18 cellular contexts compared by ENCODE assay signal in genomic region chr10:110200518-110200917, GRCh38. TPM values are rescaled to one million over a fixed set of nuclear protein-coding genes. Genes with fewer than 3 reads are reported as not detected.
DNase-seq lines count a peak whose midpoint lies in the region; ATAC-seq, FAIRE-seq and TF ChIP-seq lines count a peak whose summit lies in the region.
"Had no signal": no experiment of that assay in that cellular context is flagged by ENCODE, and none has a peak within 500 bp of the region (broad histone marks: within the 10 kb centered on the region; RNA-seq: fewer than 3 reads in every experiment).

No MANE protein-coding gene starts in this region.

- no peak for TF ChIP-seq RAD21 in K562 (CRISPR knock-in tag; conservative IDR thresholded peaks at IDR 0.05 in 1 of 2, IDR thresholded peaks at IDR 0.05 in 1 of 2)

- no peak for TF ChIP-seq POLR2A in K562 (conservative IDR thresholded peaks at IDR 0.05)

- DNase-seq in NOMO-1 treated with dmso at 0.1 percent for 144 hours (lab: John Stamatoyannopoulos, UW; ENCODE audit: unreplicated experiment), result peak; percentile 9
- no peak for DNase-seq in K562 (ENCODE audit: extremely low read depth in 1 of 4, low spot score in 3 of 4)
- DNase-seq in WERI-Rb-1, result no peak
- DNase-seq in activated naive CD4-positive, alpha-beta T cell treated with anti-CD3 and anti-CD28 coated beads, Interleukin-2, amount 10 ng/mL, durations not matched to agents 7 days and 5 days, result no peak
- no peak for DNase-seq in NCI-H748 (lab: John Stamatoyannopoulos, UW; ENCODE audit: unreplicated experiment)
- DNase-seq: CD4-positive, CD25-positive, alpha-beta regulatory T cell; EL; H9; NCI-H1092 treated with DMSO at 0.1 percent for 48 hours; NCI-H2081 treated with DMSO at 0.1 percent for 48 hours; NCI-H510A treated with DMSO at 0.1 percent for 48 hours; PC-9; T-cell had no signal

- BruUV-seq in K562 (replicated peaks; lab: Mats Ljungman, UMichigan), result no TSS peak

- no peak for FAIRE-seq in K562 (lab: Jason Lieb, UNC)
- FAIRE-seq: A549, HTR-8/SVneo had no signal

- ATAC-seq in K562 (no peak), HG03571 (IDR thresholded peaks at IDR 0.05; ENCODE audit: unreplicated experiment) (no peak)
- ATAC-seq: A549, T-cell had no signal

- no peaks in the 10 kb centered on the region for H3K79me2 ChIP-seq in KMS-11 (ENCODE audit: insufficient read depth, low read depth)
- no peaks in the 10 kb centered on the region for H3K79me2 ChIP-seq in K562 (ENCODE audit: control insufficient read depth, insufficient read depth, low read length)

- no peak for TF ChIP-seq CTCF in KMS-11 (conservative IDR thresholded peaks at IDR 0.05; ENCODE audit: low read depth, low read length)
- no peak for TF ChIP-seq CTCF in K562 (IDR thresholded peaks at IDR 0.05 in 2 of 3, conservative IDR thresholded peaks at IDR 0.05 in 1 of 3; ENCODE audit: insufficient read depth in 2 of 3, low read depth in 1 of 3, low read length in 3 of 3)
- no peak for TF ChIP-seq CTCF in WERI-Rb-1 (IDR thresholded peaks at IDR 0.05; ENCODE audit: low read depth, low read length)

- H3K27ac ChIP-seq in BLaER1 treated with 17β-estradiol and CSF1 and Interleukin-3, amounts not matched to agents 10 nM and 100 nM, result no peak overlapping the region
- no peak overlapping the region for H3K27ac ChIP-seq in KMS-11
- no peak overlapping the region for H3K27ac ChIP-seq in K562 (ENCODE audit: extremely low read depth, low read depth, low read length)
- H3K27ac ChIP-seq in WERI-Rb-1, result no peak overlapping the region
- H3K27ac ChIP-seq: A549, PC-9 had no signal

- no peaks in the 10 kb centered on the region for H3K9me3 Mint-ChIP-seq in activated naive CD4-positive, alpha-beta T cell treated with anti-CD3 and anti-CD28 coated beads, Interleukin-2, amount 10 ng/mL, durations not matched to agents 7 days and 5 days
- H3K9me3 Mint-ChIP-seq: CD4-positive, CD25-positive, alpha-beta regulatory T cell; H9; T-cell had no signal

- no peak overlapping the region for H3K4me3 Mint-ChIP-seq in activated naive CD4-positive, alpha-beta T cell treated with anti-CD3 and anti-CD28 coated beads, Interleukin-2, amount 10 ng/mL, durations not matched to agents 7 days and 5 days
- H3K4me3 Mint-ChIP-seq: CD4-positive, CD25-positive, alpha-beta regulatory T cell; H9; T-cell had no signal

- CTCF ChIA-PET in K562 (lab: Yijun Ruan, JAX; ENCODE audit: low intra/inter-chr PET ratio), result no interaction called here
- CTCF ChIA-PET in activated naive CD4-positive, alpha-beta T cell treated with anti-CD3 and anti-CD28 coated beads, Interleukin-2, amount 10 ng/mL, durations not matched to agents 7 days and 5 days (lab: Charles Lee), result interaction anchor here (2.0 kb wide), 1 partner anchor 79 kb away, joined by 5 read pairs; no protein-coding TSS in a partner anchor

- H3K36me3 ChIP-seq in BLaER1 treated with 17β-estradiol and CSF1 and Interleukin-3, amounts not matched to agents 10 nM and 100 nM, result no peaks in the 10 kb centered on the region
- no peaks in the 10 kb centered on the region for H3K36me3 ChIP-seq in KMS-11 (ENCODE audit: insufficient read depth)
- no peaks in the 10 kb centered on the region for H3K36me3 ChIP-seq in K562 (ENCODE audit: control insufficient read depth, insufficient read depth, low read length)
- H3K36me3 ChIP-seq in WERI-Rb-1, result no peaks in the 10 kb centered on the region

- H3K27ac Mint-ChIP-seq in activated naive CD4-positive, alpha-beta T cell treated with anti-CD3 and anti-CD28 coated beads, Interleukin-2, amount 10 ng/mL, durations not matched to agents 7 days and 5 days, result no peak overlapping the region
- H3K27ac Mint-ChIP-seq: CD4-positive, CD25-positive, alpha-beta regulatory T cell; H9; T-cell had no signal

- H3K4me2 ChIP-seq in BLaER1 treated with 17β-estradiol and CSF1 and Interleukin-3, amounts not matched to agents 10 nM and 100 nM, result peak overlapping the region in 7 of 11 experiments; percentile 2 to 40 (median 14); a peak in 7 of 22 replicates
- H3K4me2 ChIP-seq in KMS-11 (peak overlapping the region; percentile 55), K562 (ENCODE audit: insufficient read depth, low read length) (no peak overlapping the region)
- H3K4me2 ChIP-seq: A549, PC-9 had no signal

- H3K36me3 Mint-ChIP-seq in activated naive CD4-positive, alpha-beta T cell treated with anti-CD3 and anti-CD28 coated beads, Interleukin-2, amount 10 ng/mL, durations not matched to agents 7 days and 5 days, result no peaks in the 10 kb centered on the region
- H3K36me3 Mint-ChIP-seq: CD4-positive, CD25-positive, alpha-beta regulatory T cell; T-cell had no signal

- intact Hi-C loops in K562 (cut with micrococcal nuclease), result loop anchor here (10.0 kb wide), 1 partner anchor 196 kb away; the partner anchor contains the start of gene ADD3

- H2AFZ ChIP-seq in KMS-11 (ENCODE audit: low read depth) (no peak overlapping the region), K562 (ENCODE audit: low read depth, low read length) (no peak overlapping the region)
- H2AFZ ChIP-seq: PC-9 had no signal

- no peak for TF ChIP-seq EP300 in K562 (IDR thresholded peaks at IDR 0.05; ENCODE audit: low read length)

- H3K9ac ChIP-seq in BLaER1 treated with 17β-estradiol and CSF1 and Interleukin-3, amounts not matched to agents 10 nM and 100 nM, result no peak overlapping the region
- no peak overlapping the region for H3K9ac ChIP-seq in KMS-11
- no peak overlapping the region for H3K9ac ChIP-seq in K562 (ENCODE audit: insufficient read depth in 1 of 2, low read depth in 2 of 2, low read length in 2 of 2)

- H3K4me1 ChIP-seq in BLaER1 treated with 17β-estradiol and CSF1 and Interleukin-3, amounts not matched to agents 10 nM and 100 nM, result peaks cover 0 to 12% (median 8%) of the 10 kb centered on the region in 10 experiments; a peak in 10 of 20 replicates
- H3K4me1 ChIP-seq in KMS-11 (ENCODE audit: low read depth, poor library complexity, severe bottlenecking) (peaks cover 25% of the 10 kb centered on the region), K562 (replicated peaks in 1 of 2; ENCODE audit: control insufficient read depth in 2 of 2, insufficient read depth in 2 of 2, low read length in 2 of 2) (peaks cover 0 to 2% of the 10 kb centered on the region in 2 experiments; a peak in 2 of 5 replicates)

- in situ Hi-C loops in K562 (cut with MboI), result no loop called here

- no peak overlapping the region for H3K4me3 ChIP-seq in BLaER1 treated with 17β-estradiol and CSF1 and Interleukin-3, amounts not matched to agents 10 nM and 100 nM
- H3K4me3 ChIP-seq in KMS-11 (IDR thresholded peaks at IDR 0.05; ENCODE audit: insufficient read depth, low read depth, low read length) (no peak overlapping the region), K562 (no peak overlapping the region), WERI-Rb-1 (ENCODE audit: low read depth, low read length) (no peak overlapping the region)
- H3K4me3 ChIP-seq: A549, PC-9 had no signal

- H4K20me1 ChIP-seq in BLaER1 treated with 17β-estradiol and CSF1 and Interleukin-3, amounts not matched to agents 10 nM and 100 nM, result no peaks in the 10 kb centered on the region
- no peaks in the 10 kb centered on the region for H4K20me1 ChIP-seq in KMS-11 (ENCODE audit: insufficient read depth)
- no peaks in the 10 kb centered on the region for H4K20me1 ChIP-seq in K562 (replicated peaks; ENCODE audit: control insufficient read depth, insufficient read depth, low read length)

- no peaks in the 10 kb centered on the region for H3K9me3 ChIP-seq in BLaER1 treated with 17β-estradiol and CSF1 and Interleukin-3, amounts not matched to agents 10 nM and 100 nM (replicated peaks in 1 of 11)
- H3K9me3 ChIP-seq in K562 (replicated peaks; ENCODE audit: control insufficient read depth, insufficient read depth, low read depth, low read length) (no peaks in the 10 kb centered on the region), WERI-Rb-1 (ENCODE audit: severe bottlenecking) (no peaks in the 10 kb centered on the region)
- H3K9me3 ChIP-seq: A549 had no signal

- H3K9me1 ChIP-seq in K562 (ENCODE audit: control insufficient read depth, insufficient read depth, low read length), result no peaks in the 10 kb centered on the region

- POLR2A ChIA-PET in K562 (lab: Yijun Ruan, JAX), result no interaction called here

- no peaks in the 10 kb centered on the region for H3K27me3 ChIP-seq in BLaER1 treated with 17β-estradiol and CSF1 and Interleukin-3, amounts not matched to agents 10 nM and 100 nM
- H3K27me3 ChIP-seq in KMS-11 (ENCODE audit: insufficient read depth, low read depth) (no peaks in the 10 kb centered on the region), K562 (ENCODE audit: control insufficient read depth in 2 of 2, insufficient read depth in 2 of 2, low read length in 2 of 2) (no peaks in the 10 kb centered on the region), WERI-Rb-1 (ENCODE audit: insufficient read depth, low read depth, severe bottlenecking) (no peaks in the 10 kb centered on the region)

- peaks cover 8% of the 10 kb centered on the region for H3K4me1 Mint-ChIP-seq in activated naive CD4-positive, alpha-beta T cell treated with anti-CD3 and anti-CD28 coated beads, Interleukin-2, amount 10 ng/mL, durations not matched to agents 7 days and 5 days
- H3K4me1 Mint-ChIP-seq: CD4-positive, CD25-positive, alpha-beta regulatory T cell; T-cell had no signal

- peaks cover 60% of the 10 kb centered on the region for H3K27me3 Mint-ChIP-seq in activated naive CD4-positive, alpha-beta T cell treated with anti-CD3 and anti-CD28 coated beads, Interleukin-2, amount 10 ng/mL, durations not matched to agents 7 days and 5 days

- WGBS in K562 (ENCODE audit: insufficient coverage, low coverage, missing lambda C conversion rate), result 31% methylated on average over 3 of the region's 3 CpGs

TF ChIP-seq in K562, 482 proteins besides CTCF, POLR2A, EP300 and RAD21 (continues in another document):
- TF ChIP-seq CEBPG (CRISPR knock-in tag; IDR thresholded peaks at IDR 0.05), result no peak
- TF ChIP-seq CEBPG (tag; conservative IDR thresholded peaks at IDR 0.05 in 1 of 2, IDR thresholded peaks at IDR 0.05 in 1 of 2), result peak; percentile 16 to 42; a peak in 1 of 4 replicates

RNA-seq across cellular contexts. Expression of gene MXI1, which starts 6.9 kb away (rescaled TPM):
- 6.0 and 16.1 TPM in 2 replicates for total RNA-seq in K562 (2011; cell fraction: chromatin; rRNA removed; ENCODE audit: low replicate concordance)
- 4.0 and 5.7 TPM in 2 replicates for total RNA-seq in K562 (2011; cell fraction: nucleolus; rRNA removed)
- total RNA-seq in K562 (2011; cell fraction: nucleoplasm; rRNA removed), result 9.7 and 17.9 TPM in 2 replicates
- total RNA-seq in K562 (2014; rRNA removed) (14.3 and 18.2 TPM in 2 replicates), K562 (2014; rRNA removed; fragmentation: Illumina TruSeq; extraction: Trizol) (14.8 and 21.2 TPM in 2 replicates), K562 (2015; rRNA removed; fragmentation: Illumina TruSeq; extraction: Trizol) (8.0 and 9.1 TPM in 2 replicates), K562 (2021) (16.4 and 17.8 TPM in 2 replicates)
- polyA plus RNA-seq in K562 (2011; rRNA removed) (23.7 and 24.4 TPM in 2 replicates), K562 (2014; fragmentation: Illumina TruSeq; extraction: Trizol) (13.7 and 17.6 TPM in 2 replicates), K562 (2014; fragmentation: Nextera tagmentation; extraction: Ambion mirVana) (10 to 100 TPM; 11.4 to 15.8 TPM), K562 (2014; rRNA removed) (12.9 and 13.4 TPM in 2 replicates)
- 10.5 and 13.2 TPM in 2 replicates for polyA plus RNA-seq in K562 (2011; cell fraction: cytosol; rRNA removed)
- polyA plus RNA-seq in K562 (2011; cell fraction: nucleus; rRNA removed), result 18.3 and 28.9 TPM in 2 replicates
- polyA plus RNA-seq in K562 (2012), result 12.3 and 13.1 TPM in 2 replicates
- polyA minus RNA-seq in K562 (2011; rRNA and poly(A)+ RNA removed), result 27.0 and 27.3 TPM in 2 replicates
- 17.8 and 21.1 TPM in 2 replicates for polyA minus RNA-seq in K562 (2011; cell fraction: cytosol; rRNA and poly(A)+ RNA removed)
- polyA minus RNA-seq in K562 (2011; cell fraction: nucleus; rRNA and poly(A)+ RNA removed), result 5.9 and 12.3 TPM in 2 replicates
